In the genomic region with DNA sequence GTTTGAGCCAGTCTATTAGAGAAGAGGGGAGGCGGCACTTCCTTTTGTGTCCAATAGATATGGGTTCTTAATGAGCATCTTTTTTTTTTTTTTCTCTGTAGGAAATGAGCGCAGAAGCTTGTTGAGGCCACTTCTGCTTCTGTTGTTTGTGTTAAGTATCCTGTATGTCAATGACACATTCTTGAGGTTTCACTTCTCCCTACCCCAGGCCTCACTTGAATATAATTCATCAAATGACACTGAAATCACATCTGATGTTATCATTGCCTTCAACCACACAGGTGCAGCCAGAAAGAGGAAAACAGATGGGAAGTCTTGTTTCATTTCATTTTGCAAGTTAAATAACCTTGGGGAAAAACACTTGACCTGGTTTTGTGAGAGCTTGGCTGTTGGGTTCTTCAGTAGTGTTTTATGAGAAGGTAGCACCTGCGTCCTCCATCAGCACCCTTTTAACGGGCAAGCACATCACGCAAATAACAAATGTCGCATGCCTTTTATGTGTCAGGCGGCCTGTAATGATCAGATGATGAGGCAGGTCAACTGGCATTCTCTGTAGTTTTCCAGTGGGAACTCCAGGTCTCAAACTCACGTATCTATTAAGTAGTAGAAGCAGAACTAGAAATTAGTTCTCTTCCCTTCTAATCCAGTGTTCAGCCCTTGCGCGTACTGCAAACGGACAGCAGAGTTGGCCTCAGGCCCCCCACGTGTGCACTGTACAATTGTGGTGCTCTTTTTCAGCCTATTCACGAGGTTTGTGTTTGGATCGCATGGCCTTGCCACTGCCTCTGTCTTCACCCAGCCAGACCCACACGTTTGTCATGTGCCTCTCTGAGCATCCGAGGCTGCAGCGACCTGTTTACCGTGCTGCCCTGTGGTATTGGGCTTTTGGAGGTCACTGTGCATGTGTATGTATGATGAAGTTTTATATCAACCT, we compare ENCODE assay signal across 9 cellular contexts. TPM values are rescaled to one million over a fixed set of nuclear protein-coding genes. Genes with fewer than 3 reads are reported as not detected.
DNase-seq lines count a peak whose midpoint lies in the region; ATAC-seq and TF ChIP-seq lines count a peak whose summit lies in the region.
"Had no signal": no experiment of that assay in that cellular context is flagged by ENCODE, and none has a peak within 500 bp of the region (broad histone marks: within the 10 kb centered on the region; RNA-seq: fewer than 3 reads in every experiment).

No MANE protein-coding gene starts in this region.

- H3K4me3 ChIP-seq in foreskin fibroblast (ENCODE audit: low read depth in 1 of 2, low read length in 2 of 2) (no peak overlapping the region), vagina (no peak overlapping the region)
- H3K4me3 ChIP-seq: K562 had no signal

- H3K27ac ChIP-seq in vagina: no peak overlapping the region

- peaks cover 3% of the 10 kb centered on the region for H3K4me1 ChIP-seq in vagina

- H3K9me3 Mint-ChIP-seq in IgD-negative memory B cell (peaks cover 0 to 2% (median 0%) of the 10 kb centered on the region in 3 donors), activated B cell treated with CpG ODN at 0.5 μM for 24 hours (no peaks in the 10 kb centered on the region)

- DNase-seq in activated B cell treated with CpG ODN at 0.5 μM for 24 hours (peak; percentile 40), NCI-H2196 treated with DMSO at 0.1 percent for 48 hours (lab: John Stamatoyannopoulos, UW; ENCODE audit: unreplicated experiment) (no peak), foreskin fibroblast (no peak), vagina (ENCODE audit: extremely low spot score in 2 of 2) (no peak), cortex of kidney (lab: John Stamatoyannopoulos, UW) (no peak)

- intact Hi-C loops in activated B cell treated with CpG ODN at 0.5 μM for 24 hours (cut with micrococcal nuclease): loop anchor here (1.0 to 5.0 kb wide), 11 partner anchors 8 to 686 kb away; no protein-coding TSS in a partner anchor
- intact Hi-C loops in vagina (cut with DNase I): no loop called here

- no peaks in the 10 kb centered on the region for H3K9me3 ChIP-seq in vagina

- CTCF ChIA-PET in activated B cell treated with CpG ODN at 0.5 μM for 24 hours (lab: Charles Lee): interaction anchor here (1.0 to 3.4 kb wide), 4 partner anchors 9 to 205 kb away, joined by 3 to 22 read pairs (median 12); a partner anchor contains a TSS

- peaks cover 2% of the 10 kb centered on the region for H3K27me3 Mint-ChIP-seq in IgD-negative memory B cell
- H3K27me3 Mint-ChIP-seq in activated B cell treated with CpG ODN at 0.5 μM for 24 hours: no peaks in the 10 kb centered on the region

- H3K4me1 Mint-ChIP-seq in IgD-negative memory B cell (peaks cover 30 to 66% (median 52%) of the 10 kb centered on the region in 3 donors), activated B cell treated with CpG ODN at 0.5 μM for 24 hours (peaks cover 97% of the 10 kb centered on the region)

- peak; percentile 99 for ATAC-seq in GM18517 (IDR thresholded peaks at IDR 0.05; ENCODE audit: unreplicated experiment)
- ATAC-seq in GM21528 (IDR thresholded peaks at IDR 0.05; ENCODE audit: low FRiP score, unreplicated experiment): peak; percentile 98
- peak; percentile 87 for ATAC-seq in activated B cell treated with CpG ODN at 0.5 μM for 24 hours (ENCODE audit: low read depth)
- ATAC-seq: K562 had no signal

- H3K4me3 Mint-ChIP-seq in IgD-negative memory B cell (peak overlapping the region; percentile 30 to 88 (median 56)), activated B cell treated with CpG ODN at 0.5 μM for 24 hours (peak overlapping the region; percentile 19)

- TF ChIP-seq CTCF in activated B cell treated with CpG ODN at 0.5 μM for 24 hours (IDR thresholded peaks at IDR 0.05) (no peak), foreskin fibroblast (IDR thresholded peaks at IDR 0.05; ENCODE audit: low read depth, low read length) (no peak), vagina (IDR thresholded peaks at IDR 0.05) (no peak)

- POLR2A ChIA-PET in activated B cell treated with CpG ODN at 0.5 μM for 24 hours (lab: Charles Lee): interaction anchor here (0.6 to 10.9 kb wide), 21 partner anchors 9 to 557 kb away, joined by 3 to 445 read pairs (median 5); a partner anchor contains a TSS

- TF ChIP-seq POLR2A in vagina (IDR thresholded peaks at IDR 0.05): no peak

- no peaks in the 10 kb centered on the region for H3K36me3 ChIP-seq in vagina

- no peaks in the 10 kb centered on the region for H3K27me3 ChIP-seq in vagina

- H3K36me3 Mint-ChIP-seq in IgD-negative memory B cell (peaks cover 14% of the 10 kb centered on the region), activated B cell treated with CpG ODN at 0.5 μM for 24 hours (ENCODE audit: low read depth) (peaks cover 30% of the 10 kb centered on the region)

- H3K27ac Mint-ChIP-seq in IgD-negative memory B cell: peak overlapping the region; percentile 67 to 99 (median 99)
- H3K27ac Mint-ChIP-seq in activated B cell treated with CpG ODN at 0.5 μM for 24 hours: peak overlapping the region; percentile 94

RNA-seq across cellular contexts. Expression of a gene that starts 23.5 kb away (rescaled TPM):
- 40.2 TPM for polyA plus RNA-seq in IgD-negative memory B cell
- total RNA-seq in activated B cell treated with CpG ODN at 0.5 μM for 24 hours (199 and 219 TPM in 2 replicates), vagina (38.5 TPM)
